20 cellular contexts compared by ENCODE assay signal in the genomic region with DNA sequence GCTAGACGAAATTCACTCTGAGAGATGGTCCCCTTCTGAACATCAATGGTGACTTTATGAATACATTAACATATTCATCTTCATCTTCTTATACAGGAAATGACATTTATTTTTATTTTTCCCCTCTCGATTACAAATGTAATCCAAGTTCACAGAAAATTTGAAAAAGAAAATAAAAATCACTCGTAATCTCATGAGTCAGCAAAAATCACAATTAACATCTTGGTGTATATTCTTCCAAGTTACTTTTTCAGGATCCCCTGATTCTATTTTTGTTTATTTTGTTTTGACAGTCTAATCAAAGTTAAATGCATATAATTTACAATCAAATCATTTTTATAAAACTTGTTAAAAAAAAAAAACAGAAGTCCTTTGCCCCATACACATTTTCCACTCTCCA. TPM values are rescaled to one million over a fixed set of nuclear protein-coding genes. Genes with fewer than 3 reads are reported as not detected.
DNase-seq lines count a peak whose midpoint lies in the region; ATAC-seq, FAIRE-seq and TF ChIP-seq lines count a peak whose summit lies in the region.
"Had no signal": no experiment of that assay in that cellular context is flagged by ENCODE, and none has a peak within 500 bp of the region (broad histone marks: within the 10 kb centered on the region; RNA-seq: fewer than 3 reads in every experiment).

No MANE protein-coding gene starts in this region.

- H3K4me1 Mint-ChIP-seq in T-helper 17 cell (peaks cover 17% of the 10 kb centered on the region), endothelial cell (ENCODE audit: unreplicated experiment) (peaks cover 7% of the 10 kb centered on the region)

- H3K36me3 ChIP-seq in effector memory CD4-positive, alpha-beta T cell (ENCODE audit: control insufficient read depth, insufficient read depth, low read length), result no peaks in the 10 kb centered on the region

- no peak for TF ChIP-seq POLR2A in GM12892 (IDR thresholded peaks at IDR 0.05; ENCODE audit: low read depth, low read length)

- H3K4me1 ChIP-seq in effector memory CD4-positive, alpha-beta T cell (ENCODE audit: control insufficient read depth, insufficient read depth, low read length, poor library complexity, severe bottlenecking), result no peaks in the 10 kb centered on the region
- H3K4me1 ChIP-seq: BLaER1 treated with 17β-estradiol and CSF1 and Interleukin-3, amounts not matched to agents 10 nM and 100 nM had no signal

- H3K4me3 Mint-ChIP-seq in T-helper 17 cell, result no peak overlapping the region
- H3K4me3 Mint-ChIP-seq in endothelial cell (ENCODE audit: unreplicated experiment), result no peak overlapping the region

- DNase-seq in GM12892 (ENCODE audit: insufficient read length) (no peak), T-helper 17 cell (no peak), endothelial cell (ENCODE audit: low spot score) (no peak), NCI-H510A treated with DMSO at 0.1 percent for 48 hours (lab: John Stamatoyannopoulos, UW) (no peak)
- no peak for DNase-seq in effector memory CD4-positive, alpha-beta T cell
- DNase-seq: DMS79, KBM-7, NCI-H1105 treated with DMSO at 0.1 percent for 48 hours, NCI-H1694, NCI-H2081 treated with DMSO at 0.1 percent for 48 hours, NCI-H774, OCI-M1, SHP77, SK-N-SH had no signal

- no peak overlapping the region for H3K4me3 ChIP-seq in effector memory CD4-positive, alpha-beta T cell (ENCODE audit: insufficient read depth, low read depth, low read length, poor library complexity, severe bottlenecking)
- H3K4me3 ChIP-seq: BLaER1 treated with 17β-estradiol and CSF1 and Interleukin-3, amounts not matched to agents 10 nM and 100 nM; HAP-1 had no signal

- no peaks in the 10 kb centered on the region for H3K9me3 ChIP-seq in T-helper 17 cell (ENCODE audit: control insufficient read depth, low read length, poor library complexity, severe bottlenecking)
- no peaks in the 10 kb centered on the region for H3K9me3 ChIP-seq in effector memory CD4-positive, alpha-beta T cell (ENCODE audit: control insufficient read depth, low read length)
- H3K9me3 ChIP-seq: HAP-1, SK-N-SH had no signal

- no peaks in the 10 kb centered on the region for H3K27me3 ChIP-seq in effector memory CD4-positive, alpha-beta T cell (replicated peaks; ENCODE audit: control insufficient read depth, insufficient read depth, low read length, poor library complexity, severe bottlenecking)
- H3K27me3 ChIP-seq: BLaER1 treated with 17β-estradiol and CSF1 and Interleukin-3, amounts not matched to agents 10 nM and 100 nM had no signal

- FAIRE-seq in A204.1 (lab: Jason Lieb, UNC), result peak; percentile 72
- FAIRE-seq in GM12892 (lab: Jason Lieb, UNC), result peak; percentile 53

- H3K27ac Mint-ChIP-seq in T-helper 17 cell (peak overlapping the region; percentile 72), endothelial cell (ENCODE audit: unreplicated experiment) (peak overlapping the region; percentile 81)

- TF ChIP-seq CTCF in endothelial cell (IDR thresholded peaks at IDR 0.05; ENCODE audit: unreplicated experiment), result no peak

- no peaks in the 10 kb centered on the region for H3K9me3 Mint-ChIP-seq in endothelial cell (ENCODE audit: unreplicated experiment)

- H3K36me3 Mint-ChIP-seq in T-helper 17 cell (ENCODE audit: low read depth), result peaks cover 10% of the 10 kb centered on the region
- no peaks in the 10 kb centered on the region for H3K36me3 Mint-ChIP-seq in endothelial cell (ENCODE audit: low read depth, unreplicated experiment)

- no peak for ATAC-seq in T-helper 17 cell
- ATAC-seq in HG03354 (IDR thresholded peaks at IDR 0.05; ENCODE audit: poor library complexity, severe bottlenecking, unreplicated experiment), result no peak
- ATAC-seq in HG03442 (IDR thresholded peaks at IDR 0.05; ENCODE audit: unreplicated experiment), result no peak

- H3K27me3 Mint-ChIP-seq in T-helper 17 cell, result no peaks in the 10 kb centered on the region
- H3K27me3 Mint-ChIP-seq in endothelial cell (ENCODE audit: unreplicated experiment), result no peaks in the 10 kb centered on the region

- H3K27ac ChIP-seq in effector memory CD4-positive, alpha-beta T cell (ENCODE audit: insufficient read depth, low read length, poor library complexity, severe bottlenecking), result no peak overlapping the region

RNA-seq across cellular contexts. Expression of a gene that starts 27.6 kb away (rescaled TPM):
- 28.3 TPM for polyA plus RNA-seq in GM12892 (2012; ENCODE audit: missing spikeins)
- total RNA-seq in T-helper 17 cell (10 to 100 TPM; 12.4 to 20.3 TPM), endothelial cell (ENCODE audit: unreplicated experiment) (15.3 TPM)

RNA-seq across cellular contexts. Expression of a gene that starts 55.2 kb away (rescaled TPM):
- polyA plus RNA-seq in GM12892 (2012; ENCODE audit: missing spikeins), result 0.19 TPM
- total RNA-seq in T-helper 17 cell, result not detected
- 0.95 TPM for total RNA-seq in endothelial cell (ENCODE audit: unreplicated experiment)
- total RNA-seq: RPMI7951 had no signal
